33 cellular contexts compared by ENCODE assay signal in the genomic region with DNA sequence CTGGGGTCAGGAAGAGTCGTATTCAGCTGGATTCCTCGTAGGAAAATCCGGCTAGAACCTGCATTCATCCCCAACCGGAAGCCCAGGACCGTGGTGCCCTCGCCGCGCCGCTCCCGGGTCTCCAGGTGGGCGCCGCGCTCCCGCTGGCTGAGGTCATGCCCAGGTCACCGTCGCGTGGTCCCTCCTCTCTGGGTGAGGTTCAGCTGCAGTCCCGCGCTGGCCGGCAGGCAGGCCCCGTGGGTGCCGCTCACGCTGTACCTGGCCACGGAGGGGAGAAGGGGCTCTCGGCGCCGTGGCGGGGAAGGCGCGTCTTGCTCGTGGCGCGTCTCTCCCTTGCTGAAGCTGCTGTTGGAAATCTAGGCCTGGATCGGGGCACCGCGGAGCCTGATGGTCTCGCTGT. TPM values are rescaled to one million over a fixed set of nuclear protein-coding genes. Genes with fewer than 3 reads are reported as not detected.
"Had no signal": no experiment of that assay in that cellular context is flagged by ENCODE, and none has a peak within 500 bp of the region (broad histone marks: within the 10 kb centered on the region; RNA-seq: fewer than 3 reads in every experiment).

No MANE protein-coding gene starts in this region.

- ATAC-seq: activated CD4-positive, CD25-positive, alpha-beta regulatory T cell treated with anti-CD3 and anti-CD28 coated beads, Interleukin-2, amount 50 U/mL, for 24 hours; foreskin keratinocyte; heart right ventricle; left lung; lower lobe of right lung; natural killer cell; right lobe of liver; T-helper 17 cell had no signal

- H3K27me3 ChIP-seq: brain microvascular endothelial cell, neural progenitor cell, right lobe of liver, upper lobe of left lung, vagina had no signal

- H3K36me3 Mint-ChIP-seq: activated CD4-positive, alpha-beta memory T cell treated with anti-CD3 and anti-CD28 coated beads for 36 hours; natural killer cell had no signal

- H3K4me3 ChIP-seq: esophagus muscularis mucosa, heart right ventricle, left lung, lower lobe of right lung, neural progenitor cell, right lobe of liver, upper lobe of left lung, vagina had no signal

- H3K4me1 ChIP-seq: esophagus muscularis mucosa, foreskin keratinocyte, heart right ventricle, left lung, lower lobe of right lung, neural progenitor cell, right lobe of liver, upper lobe of left lung, vagina had no signal

- H3K27ac ChIP-seq: brain microvascular endothelial cell, esophagus muscularis mucosa, foreskin keratinocyte, heart right ventricle, left lung, lower lobe of right lung, neural progenitor cell, right lobe of liver, upper lobe of left lung, vagina, WERI-Rb-1 had no signal

- H3K9me3 ChIP-seq: esophagus muscularis mucosa, left lung, lower lobe of right lung, right lobe of liver, upper lobe of left lung, vagina had no signal

- DNase-seq: activated CD4-positive, alpha-beta memory T cell treated with anti-CD3 and anti-CD28 coated beads for 36 hours; activated CD4-positive, alpha-beta T cell treated with anti-CD3 and anti-CD28 coated beads, Interleukin-2, amount 10 ng/mL, durations not matched to agents 24 days and 14 days; activated gamma-delta T cell; activated naive CD4-positive, alpha-beta T cell treated with anti-CD3 and anti-CD28 coated beads, Interleukin-2, amount 50 U/mL, for 16 hours; activated T-cell treated with anti-CD3 and anti-CD28 coated beads for 4 hours; amniotic stem cell; brain microvascular endothelial cell; cortex of kidney; foreskin keratinocyte; heart right ventricle; kidney glomerular epithelial cell; left lung; lower lobe of right lung; mesendoderm; natural killer cell; stimulated activated CD4-positive, alpha-beta T cell treated with anti-CD3 and anti-CD28 coated beads, Interleukin-2, amount 100 ng/mL, for 48 hours; stimulated activated naive CD4-positive, alpha-beta T cell treated with Interleukin-2 at 50 U/mL for 16 hours; T-helper 17 cell; T1000; WERI-Rb-1 had no signal

- H3K9me3 Mint-ChIP-seq: activated CD4-positive, alpha-beta memory T cell treated with anti-CD3 and anti-CD28 coated beads for 36 hours; natural killer cell had no signal

- H3K4me1 Mint-ChIP-seq: activated CD4-positive, alpha-beta T cell treated with anti-CD3 and anti-CD28 coated beads, Interleukin-2, amount 10 ng/mL, durations not matched to agents 24 days and 14 days; natural killer cell had no signal

- H3K36me3 ChIP-seq: brain microvascular endothelial cell, esophagus muscularis mucosa, heart right ventricle, left lung, lower lobe of right lung, neural progenitor cell, right lobe of liver, upper lobe of left lung, vagina, WERI-Rb-1 had no signal

- H3K4me3 Mint-ChIP-seq: activated CD4-positive, alpha-beta memory T cell treated with anti-CD3 and anti-CD28 coated beads for 36 hours; activated CD4-positive, alpha-beta T cell treated with anti-CD3 and anti-CD28 coated beads, Interleukin-2, amount 10 ng/mL, durations not matched to agents 24 days and 14 days; natural killer cell; neural progenitor cell; T-helper 17 cell had no signal

RNA-seq across cellular contexts. Expression of a gene that starts 44.5 kb away (rescaled TPM):
- total RNA-seq: activated CD4-positive, alpha-beta memory T cell treated with anti-CD3 and anti-CD28 coated beads for 36 hours; astrocyte; cardiac septum; foreskin keratinocyte; heart right ventricle; left lung; lower lobe of right lung; natural killer cell; omental fat pad; posterior vena cava; renal cortical epithelial cell; right lobe of liver; skeletal muscle tissue; subcutaneous adipose tissue; T-helper 17 cell; upper lobe of left lung; vagina had no signal
- polyA plus RNA-seq: foreskin keratinocyte, heart right ventricle had no signal
